Comparison of ENCODE assay signal across 18 cellular contexts in the genomic region with DNA sequence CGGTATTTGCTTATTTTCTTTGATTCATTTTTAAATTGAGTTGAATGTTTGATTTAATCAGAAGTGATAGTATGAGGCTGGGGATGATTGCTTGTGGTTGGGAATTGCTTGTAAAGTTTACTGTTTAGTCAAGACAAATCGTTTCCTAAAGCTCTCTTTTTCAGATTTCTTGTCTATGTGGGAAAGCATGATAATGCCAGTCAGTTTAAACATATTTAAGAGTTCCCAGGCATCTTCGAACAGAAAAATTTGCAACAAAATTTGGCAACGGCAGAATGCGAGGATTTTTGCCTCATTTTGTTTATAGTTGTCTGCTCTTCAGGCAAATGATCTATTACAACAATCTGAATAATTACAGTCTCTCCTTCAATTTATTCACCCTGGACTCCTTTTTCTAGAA. TPM values are rescaled to one million over a fixed set of nuclear protein-coding genes. Genes with fewer than 3 reads are reported as not detected.
A peak's percentile ranks its signal among the peaks of the same experiment; 100 is the strongest.
DNase-seq lines count a peak whose midpoint lies in the region; ATAC-seq, FAIRE-seq and TF ChIP-seq lines count a peak whose summit lies in the region.
"Had no signal": no experiment of that assay in that cellular context is flagged by ENCODE, and none has a peak within 500 bp of the region (broad histone marks: within the 10 kb centered on the region; RNA-seq: fewer than 3 reads in every experiment).

No MANE protein-coding gene starts in this region.

- TF ChIP-seq POLR2A in prostate gland (IDR thresholded peaks at IDR 0.05) (no peak), vagina (IDR thresholded peaks at IDR 0.05) (no peak)

- H3K9me3 ChIP-seq in right atrium auricular region (no peaks in the 10 kb centered on the region), prostate gland (no peaks in the 10 kb centered on the region), vagina (no peaks in the 10 kb centered on the region), pancreas (no peaks in the 10 kb centered on the region)
- H3K9me3 ChIP-seq: neutrophil had no signal

- H3K4me1 Mint-ChIP-seq in stimulated activated naive B cell treated with anti-CD40 and anti-IgM and Interleukin-4, amounts not matched to agents 10 μg/mL and 1 μg/mL and 100 μg/mL, for 72 hours, result no peaks in the 10 kb centered on the region

- H3K4me1 ChIP-seq in right atrium auricular region (peaks cover 0 to 98% of the 10 kb centered on the region in 2 donors), foreskin keratinocyte (peaks cover 44% of the 10 kb centered on the region), prostate gland (replicated peaks) (peaks cover 18% of the 10 kb centered on the region), vagina (peaks cover 78% of the 10 kb centered on the region), pancreas (peaks cover 44 to 65% (median 54%) of the 10 kb centered on the region in 3 donors)

- no peaks in the 10 kb centered on the region for H3K9me3 Mint-ChIP-seq in stimulated activated naive B cell treated with anti-CD40 and anti-IgM and Interleukin-4, amounts not matched to agents 10 μg/mL and 1 μg/mL and 100 μg/mL, for 72 hours
- H3K9me3 Mint-ChIP-seq: activated T-helper 1 cell treated with anti-CD3 and anti-CD28 coated beads, Interleukin-12 subunit alpha, Interleukin-12 subunit beta, Interleukin-2, Interleukin-4 antibody, amounts not matched to agents 30 ng/mL and 10 ng/mL and 1 ng/mL, durations not matched to agents 14 hours and 24 hours and 36 hours; WTC11 had no signal

- H3K4me3 Mint-ChIP-seq in stimulated activated naive B cell treated with anti-CD40 and anti-IgM and Interleukin-4, amounts not matched to agents 10 μg/mL and 1 μg/mL and 100 μg/mL, for 72 hours, result no peak overlapping the region
- H3K4me3 Mint-ChIP-seq: activated T-helper 1 cell treated with anti-CD3 and anti-CD28 coated beads, Interleukin-12 subunit alpha, Interleukin-12 subunit beta, Interleukin-2, Interleukin-4 antibody, amounts not matched to agents 30 ng/mL and 10 ng/mL and 1 ng/mL, durations not matched to agents 14 hours and 24 hours and 36 hours; T-helper 17 cell; WTC11 had no signal

- intact Hi-C loops in left cardiac atrium (cut with DNase I), result no loop called here
- intact Hi-C loops in prostate gland (cut with DNase I), result no loop called here
- intact Hi-C loops in vagina (cut with DNase I), result no loop called here
- intact Hi-C loops in pancreas (cut with DNase I), result no loop called here

- TF ChIP-seq CTCF in right atrium auricular region (IDR thresholded peaks at IDR 0.05), result no peak
- no peak for TF ChIP-seq CTCF in foreskin keratinocyte (conservative IDR thresholded peaks at IDR 0.05)
- TF ChIP-seq CTCF in prostate gland (IDR thresholded peaks at IDR 0.05), result no peak
- TF ChIP-seq CTCF in vagina (IDR thresholded peaks at IDR 0.05), result no peak
- TF ChIP-seq CTCF in pancreas (IDR thresholded peaks at IDR 0.05), result no peak

- H3K4me3 ChIP-seq in right atrium auricular region (no peak overlapping the region), prostate gland (no peak overlapping the region), vagina (peak overlapping the region in 1 of 2 donors; percentile 5), pancreas (no peak overlapping the region)

- peaks cover 4 to 14% of the 10 kb centered on the region in 2 donors for H3K27me3 Mint-ChIP-seq in stimulated activated naive B cell treated with anti-CD40 and anti-IgM and Interleukin-4, amounts not matched to agents 10 μg/mL and 1 μg/mL and 100 μg/mL, for 72 hours

- ATAC-seq in left cardiac atrium (no peak), foreskin keratinocyte (no peak), GM19324 (IDR thresholded peaks at IDR 0.05; ENCODE audit: low FRiP score, unreplicated experiment) (no peak), pancreas (no peak)
- no peak for ATAC-seq in stimulated activated naive B cell treated with anti-CD40 and anti-IgM and Interleukin-4, amounts not matched to agents 10 μg/mL and 1 μg/mL and 100 μg/mL, for 72 hours (replicated peaks)
- ATAC-seq: T-helper 17 cell had no signal

- H3K36me3 Mint-ChIP-seq in stimulated activated naive B cell treated with anti-CD40 and anti-IgM and Interleukin-4, amounts not matched to agents 10 μg/mL and 1 μg/mL and 100 μg/mL, for 72 hours, result no peaks in the 10 kb centered on the region
- H3K36me3 Mint-ChIP-seq: WTC11 had no signal

- no peak for FAIRE-seq in pancreas (lab: Jason Lieb, UNC)

- no peak for DNase-seq in right atrium auricular region (ENCODE audit: low spot score)
- DNase-seq in left cardiac atrium, result no peak
- DNase-seq in foreskin keratinocyte, result no peak
- no peak for DNase-seq in prostate gland (ENCODE audit: low spot score)
- DNase-seq in vagina (ENCODE audit: extremely low spot score in 2 of 2), result no peak
- DNase-seq in pancreas, result no peak
- no peak for DNase-seq in stimulated activated naive B cell treated with anti-CD40 and anti-IgM and Interleukin-4, amounts not matched to agents 10 μg/mL and 1 μg/mL and 100 μg/mL, for 72 hours
- DNase-seq: C1 segment of cervical spinal cord; dorsolateral prefrontal cortex; KBM-7; MV-4-11; SHP77; stimulated activated CD4-positive, alpha-beta T cell treated with anti-CD3 and anti-CD28 coated beads, Interleukin-4, amount 100 ng/mL, for 1 hour; T-helper 17 cell had no signal

- H3K36me3 ChIP-seq in right atrium auricular region (peaks cover 5% of the 10 kb centered on the region), prostate gland (no peaks in the 10 kb centered on the region), vagina (no peaks in the 10 kb centered on the region), pancreas (no peaks in the 10 kb centered on the region)
- H3K36me3 ChIP-seq: neutrophil had no signal

- H3K27ac ChIP-seq in right atrium auricular region (peak overlapping the region; percentile 12 to 23), foreskin keratinocyte (peak overlapping the region; percentile 40), prostate gland (peak overlapping the region; percentile 1 to 29), vagina (peak overlapping the region; percentile 35), pancreas (peak overlapping the region in 2 of 4 donors; percentile 40 to 45)
- H3K27ac ChIP-seq: neutrophil had no signal

- H3K27me3 ChIP-seq in right atrium auricular region (no peaks in the 10 kb centered on the region), foreskin keratinocyte (no peaks in the 10 kb centered on the region), prostate gland (replicated peaks; ENCODE audit: insufficient read depth) (no peaks in the 10 kb centered on the region), vagina (no peaks in the 10 kb centered on the region), pancreas (no peaks in the 10 kb centered on the region)

- 20% methylated on average over 5 of the region's 5 CpGs for WGBS in prostate gland
- 22 to 27% methylated on average over 5 of the region's 5 CpGs for WGBS in pancreas, 2 donors

- no peak overlapping the region for H3K27ac Mint-ChIP-seq in stimulated activated naive B cell treated with anti-CD40 and anti-IgM and Interleukin-4, amounts not matched to agents 10 μg/mL and 1 μg/mL and 100 μg/mL, for 72 hours
- H3K27ac Mint-ChIP-seq: activated T-helper 1 cell treated with anti-CD3 and anti-CD28 coated beads, Interleukin-12 subunit alpha, Interleukin-12 subunit beta, Interleukin-2, Interleukin-4 antibody, amounts not matched to agents 30 ng/mL and 10 ng/mL and 1 ng/mL, durations not matched to agents 14 hours and 24 hours and 36 hours; T-helper 17 cell; WTC11 had no signal

RNA-seq across cellular contexts. Expression of a gene that starts 22.5 kb away (rescaled TPM):
- 100 to 1,000 TPM; 257 to 311 TPM for total RNA-seq in right atrium auricular region
- total RNA-seq in left cardiac atrium, result 100 to 1,000 TPM; 262 to 377 TPM
- 23.3 and 47.3 TPM in 2 replicates for total RNA-seq in foreskin keratinocyte
- 13.0 and 28.2 TPM in 2 replicates for polyA plus RNA-seq in foreskin keratinocyte
- 100 to 1,000 TPM; 109 to 356 TPM for total RNA-seq in prostate gland
- total RNA-seq in vagina, result 222 TPM
- total RNA-seq in pancreas, result 100 to 1,000 TPM in 2 of 6 donors, 10 to 100 TPM in 4; 61.8 to 165 (median 85.8) TPM
- 10 to 100 TPM; 35.6 to 69.1 TPM for polyA plus RNA-seq in pancreas
